ENCODE assay signal across 16 cellular contexts in genomic region chr7:47299496-47299895, GRCh38.
DNase-seq lines count a peak whose midpoint lies in the region; ATAC-seq, FAIRE-seq and TF ChIP-seq lines count a peak whose summit lies in the region.
"Had no signal": no experiment of that assay in that cellular context is flagged by ENCODE, and none has a peak within 500 bp of the region (broad histone marks: within the 10 kb centered on the region; RNA-seq: fewer than 3 reads in every experiment).

No MANE protein-coding gene starts in this region.

- ATAC-seq in Panc1: no peak
- ATAC-seq: A549, HCT116 had no signal

- no peak overlapping the region for H3K4me3 Mint-ChIP-seq in osteocyte (ENCODE audit: unreplicated experiment)
- H3K4me3 Mint-ChIP-seq: CD8-positive, alpha-beta memory T cell; IgD-negative memory B cell had no signal

- FAIRE-seq in GM12892 (lab: Jason Lieb, UNC): no peak
- FAIRE-seq: A549, GM19239 had no signal

- H4K91ac ChIP-seq in mesenchymal stem cell (ENCODE audit: low read length): peak overlapping the region; percentile 64

- peaks cover 35 to 100% (median 80%) of the 10 kb centered on the region in 11 experiments for H3K36me3 ChIP-seq in BLaER1 treated with 17β-estradiol and CSF1 and Interleukin-3, amounts not matched to agents 10 nM and 100 nM
- peaks cover 71% of the 10 kb centered on the region for H3K36me3 ChIP-seq in Panc1 (ENCODE audit: control insufficient read depth, insufficient read depth, low read length)
- H3K36me3 ChIP-seq in mesenchymal stem cell (ENCODE audit: control insufficient read depth in 1 of 2, insufficient read depth in 2 of 2, low read depth in 1 of 2, low read length in 2 of 2): peaks cover 2 to 60% of the 10 kb centered on the region in 2 experiments
- 0 out of 2 replicates have a peak, but pooled peaks cover 3% of the 10 kb centered on the region for H3K36me3 ChIP-seq in H7 (replicated peaks; ENCODE audit: control insufficient read depth, insufficient read depth, low read length)
- H3K36me3 ChIP-seq: BE2C had no signal

- no peaks in the 10 kb centered on the region for H3K27me3 Mint-ChIP-seq in osteocyte (ENCODE audit: unreplicated experiment)
- H3K27me3 Mint-ChIP-seq: CD8-positive, alpha-beta memory T cell; IgD-negative memory B cell had no signal

- peak overlapping the region in 1 of 2 experiments; percentile 85 for H3K14ac ChIP-seq in mesenchymal stem cell (ENCODE audit: low read length in 2 of 2)

- H3K4me1 Mint-ChIP-seq in osteocyte (ENCODE audit: unreplicated experiment): peaks cover 43% of the 10 kb centered on the region
- H3K4me1 Mint-ChIP-seq: CD8-positive, alpha-beta memory T cell; IgD-negative memory B cell had no signal

- no peak overlapping the region for H3K27ac ChIP-seq in BLaER1 treated with 17β-estradiol and CSF1 and Interleukin-3, amounts not matched to agents 10 nM and 100 nM
- H3K27ac ChIP-seq in Panc1 (ENCODE audit: low read length) (no peak overlapping the region), mesenchymal stem cell (ENCODE audit: low read length, poor library complexity, severe bottlenecking) (no peak overlapping the region)
- H3K27ac ChIP-seq: A549 had no signal

- CTCF ChIA-PET in Panc1 (lab: Charles Lee): no interaction called here

- in situ Hi-C loops in Panc1 (cut with HindIII; ENCODE audit: low pct_unique_long_range_greater_than_20kb, low sequenced_read_pairs): no loop called here

- H2AK5ac ChIP-seq in mesenchymal stem cell (ENCODE audit: low read length, severe bottlenecking): no peak overlapping the region

- intact Hi-C loops in Panc1 (cut with micrococcal nuclease; ENCODE audit: unreplicated experiment): no loop called here

- H2BK12ac ChIP-seq in mesenchymal stem cell (ENCODE audit: low read length in 2 of 2): no peak overlapping the region

- H4K8ac ChIP-seq in mesenchymal stem cell (ENCODE audit: low read length): no peak overlapping the region

- H3K4me2 ChIP-seq in BLaER1 treated with 17β-estradiol and CSF1 and Interleukin-3, amounts not matched to agents 10 nM and 100 nM: peak overlapping the region in 8 of 11 experiments; percentile 3 to 59 (median 50); a peak in 10 of 22 replicates
- H3K4me2 ChIP-seq in mesenchymal stem cell (ENCODE audit: low read length, poor library complexity, severe bottlenecking): no peak overlapping the region
- H3K4me2 ChIP-seq: A549 had no signal

- no peaks in the 10 kb centered on the region for H3K9me3 Mint-ChIP-seq in osteocyte (ENCODE audit: unreplicated experiment)
- H3K9me3 Mint-ChIP-seq: IgD-negative memory B cell had no signal

- H4K20me1 ChIP-seq in BLaER1 treated with 17β-estradiol and CSF1 and Interleukin-3, amounts not matched to agents 10 nM and 100 nM: peaks cover 0 to 100% (median 0%) of the 10 kb centered on the region in 11 experiments; a peak in 6 of 22 replicates

- peaks cover 38% of the 10 kb centered on the region for H3K36me3 Mint-ChIP-seq in osteocyte (ENCODE audit: unreplicated experiment)
- H3K36me3 Mint-ChIP-seq: CD8-positive, alpha-beta memory T cell had no signal

- peaks cover 19 to 41% (median 30%) of the 10 kb centered on the region in 10 experiments for H3K4me1 ChIP-seq in BLaER1 treated with 17β-estradiol and CSF1 and Interleukin-3, amounts not matched to agents 10 nM and 100 nM
- H3K4me1 ChIP-seq in Panc1 (ENCODE audit: control insufficient read depth, insufficient read depth, low read length) (peaks cover 11% of the 10 kb centered on the region), mesenchymal stem cell (ENCODE audit: control insufficient read depth, insufficient read depth, low read depth, low read length) (peaks cover 6% of the 10 kb centered on the region)
- H3K4me1 ChIP-seq: BE2C had no signal

- BruUV-seq in Panc1 (replicated peaks; lab: Mats Ljungman, UMichigan): TSS peak; percentile 22

- no peaks in the 10 kb centered on the region for H3K27me3 ChIP-seq in BLaER1 treated with 17β-estradiol and CSF1 and Interleukin-3, amounts not matched to agents 10 nM and 100 nM
- H3K27me3 ChIP-seq in Panc1 (ENCODE audit: control insufficient read depth, insufficient read depth, low read length) (no peaks in the 10 kb centered on the region), mesenchymal stem cell (ENCODE audit: control insufficient read depth in 1 of 2, insufficient read depth in 1 of 2, low read length in 2 of 2) (no peaks in the 10 kb centered on the region), H7 (ENCODE audit: control insufficient read depth, insufficient read depth, low read length) (no peaks in the 10 kb centered on the region)
- H3K27me3 ChIP-seq: BE2C had no signal

- H2BK5ac ChIP-seq in mesenchymal stem cell (ENCODE audit: low read depth, low read length, poor library complexity, severe bottlenecking): no peak overlapping the region

- no peak overlapping the region for H3K18ac ChIP-seq in mesenchymal stem cell (ENCODE audit: low read depth in 1 of 2, low read length in 2 of 2)

- H3K79me1 ChIP-seq in mesenchymal stem cell (replicated peaks; ENCODE audit: low read length, poor library complexity, severe bottlenecking): peaks cover 22% of the 10 kb centered on the region

- no peak overlapping the region for H2AFZ ChIP-seq in mesenchymal stem cell (ENCODE audit: low read depth, low read length)

- no peak overlapping the region for H3K23ac ChIP-seq in mesenchymal stem cell (ENCODE audit: low read length in 2 of 2)

- H2BK15ac ChIP-seq in mesenchymal stem cell (ENCODE audit: low read depth, poor library complexity, severe bottlenecking): no peak overlapping the region

- POLR2A ChIA-PET in Panc1 (lab: Charles Lee): no interaction called here

- TF ChIP-seq CTCF in Panc1 (IDR thresholded peaks at IDR 0.05) (no peak), osteocyte (IDR thresholded peaks at IDR 0.05) (no peak)

- WGBS in mesenchymal stem cell: 97% methylated on average over 8 of the region's 8 CpGs

- H3K4me3 ChIP-seq in BLaER1 treated with 17β-estradiol and CSF1 and Interleukin-3, amounts not matched to agents 10 nM and 100 nM: no peak overlapping the region
- H3K4me3 ChIP-seq in Panc1 (ENCODE audit: low read depth in 2 of 2, low read length in 2 of 2) (no peak overlapping the region), mesenchymal stem cell (ENCODE audit: insufficient read depth in 1 of 2, low read depth in 1 of 2, low read length in 2 of 2) (no peak overlapping the region), H7 (ENCODE audit: insufficient read depth, low read depth, low read length) (no peak overlapping the region)
- H3K4me3 ChIP-seq: A549 had no signal

- H3K9me3 ChIP-seq in BLaER1 treated with 17β-estradiol and CSF1 and Interleukin-3, amounts not matched to agents 10 nM and 100 nM (replicated peaks in 1 of 11): peaks cover 0 to 8% (median 0%) of the 10 kb centered on the region in 11 experiments; a peak in 1 of 22 replicates
- no peaks in the 10 kb centered on the region for H3K9me3 ChIP-seq in Panc1 (ENCODE audit: control insufficient read depth, insufficient read depth, low read depth, low read length)
- no peaks in the 10 kb centered on the region for H3K9me3 ChIP-seq in mesenchymal stem cell (ENCODE audit: control insufficient read depth, low read length)
- H3K9me3 ChIP-seq: A549, BE2C, Caco-2 had no signal

- DNase-seq in Panc1 (ENCODE audit: low read depth, low spot score) (no peak), mesenchymal stem cell (no peak), osteocyte (ENCODE audit: extremely low spot score, unreplicated experiment) (no peak), H7 (no peak), GM12892 (ENCODE audit: insufficient read length) (no peak), A172 (ENCODE audit: low spot score) (no peak)
- DNase-seq: BE2C; Caco-2; CD8-positive, alpha-beta memory T cell; DND-41; GDM1 had no signal

- no peak overlapping the region for H2BK120ac ChIP-seq in mesenchymal stem cell (ENCODE audit: low read depth, low read length)

- peak overlapping the region; percentile 82 for H3K27ac Mint-ChIP-seq in osteocyte (ENCODE audit: unreplicated experiment)
- H3K27ac Mint-ChIP-seq: CD8-positive, alpha-beta memory T cell had no signal

- H3K9ac ChIP-seq in BLaER1 treated with 17β-estradiol and CSF1 and Interleukin-3, amounts not matched to agents 10 nM and 100 nM: no peak overlapping the region
- H3K9ac ChIP-seq in mesenchymal stem cell (ENCODE audit: low read length): no peak overlapping the region

- TF ChIP-seq POLR2A in GM12892 (IDR thresholded peaks at IDR 0.05; ENCODE audit: low read depth, low read length): no peak

- no peak overlapping the region for H3K4ac ChIP-seq in mesenchymal stem cell (ENCODE audit: low read depth in 1 of 2, low read length in 2 of 2)
